Comparison of ENCODE assay signal across 21 cellular contexts in genomic region chr12:39199371-39199770, GRCh38.
DNase-seq lines count a peak whose midpoint lies in the region; ATAC-seq and TF ChIP-seq lines count a peak whose summit lies in the region.
"Had no signal": no experiment of that assay in that cellular context is flagged by ENCODE, and none has a peak within 500 bp of the region (broad histone marks: within the 10 kb centered on the region; RNA-seq: fewer than 3 reads in every experiment).

No MANE protein-coding gene starts in this region.

- peaks cover 6% of the 10 kb centered on the region; the same call in 1 of the 2 replicates for H3K4me1 ChIP-seq in GM23338 (ENCODE audit: insufficient read depth)
- H3K4me1 ChIP-seq in neuronal stem cell (ENCODE audit: control insufficient read depth in 2 of 2, insufficient read depth in 1 of 2, low read depth in 1 of 2, low read length in 2 of 2), result no peaks in the 10 kb centered on the region
- H3K4me1 ChIP-seq: neural progenitor cell, vagina had no signal

- H3K27me3 Mint-ChIP-seq in GM23338 (ENCODE audit: insufficient read depth, low read depth, poor library complexity), result no peaks in the 10 kb centered on the region
- H3K27me3 Mint-ChIP-seq: CD4-positive, CD25-positive, alpha-beta regulatory T cell had no signal

- H3K14ac ChIP-seq in neuronal stem cell (ENCODE audit: low read length), result no peak overlapping the region

- H2BK120ac ChIP-seq in neuronal stem cell (ENCODE audit: low read depth, low read length), result no peak overlapping the region

- H2AFZ ChIP-seq in GM23338 (peak overlapping the region; percentile 29; the same call in 1 of the 2 replicates), neuronal stem cell (ENCODE audit: low read length) (peak overlapping the region; percentile 70)
- H2AFZ ChIP-seq: neural progenitor cell had no signal

- no peak overlapping the region for H3K4ac ChIP-seq in neuronal stem cell (ENCODE audit: low read length)

- H3K4me3 Mint-ChIP-seq in GM23338, result no peak overlapping the region
- H3K4me3 Mint-ChIP-seq: CD4-positive, CD25-positive, alpha-beta regulatory T cell; neural progenitor cell had no signal

- no peaks in the 10 kb centered on the region; the same call in 2 of the 3 replicates for H3K36me3 Mint-ChIP-seq in GM23338 (ENCODE audit: low read depth)
- H3K36me3 Mint-ChIP-seq: CD4-positive, CD25-positive, alpha-beta regulatory T cell; neural progenitor cell had no signal

- no peak overlapping the region for H2BK12ac ChIP-seq in neuronal stem cell (ENCODE audit: low read length)

- ATAC-seq in GM23338 (no peak), SK-N-SH treated with all-trans-retinoic acid at 6 μM for 48 hours (no peak), GM21825 (IDR thresholded peaks at IDR 0.05; ENCODE audit: unreplicated experiment) (no peak)

- no peaks in the 10 kb centered on the region for H3K9me3 ChIP-seq in neuronal stem cell (replicated peaks in 1 of 2; ENCODE audit: control insufficient read depth in 2 of 2, insufficient read depth in 1 of 2, low read depth in 1 of 2, low read length in 2 of 2)
- H3K9me3 ChIP-seq: vagina had no signal

- no peak overlapping the region for H3K18ac ChIP-seq in neuronal stem cell (ENCODE audit: low read length)

- no CpG with 5 or more reads among the region's 4 CpGs for WGBS in neuronal stem cell (ENCODE audit: extremely low coverage in 2 of 2, insufficient read length in 2 of 2, insufficient replicate concordance in 1 of 2), 2 donors

- no peak overlapping the region for H2BK5ac ChIP-seq in neuronal stem cell (ENCODE audit: low read length)

- H3K9me3 Mint-ChIP-seq in GM23338, result peaks cover 10% of the 10 kb centered on the region

- no peak overlapping the region for H2AK5ac ChIP-seq in neuronal stem cell (ENCODE audit: low read depth, low read length)

- H4K91ac ChIP-seq in neuronal stem cell (ENCODE audit: low read depth, low read length, poor library complexity), result no peak overlapping the region

- H3K79me1 ChIP-seq in neuronal stem cell (ENCODE audit: low read depth, low read length), result no peaks in the 10 kb centered on the region

- H2BK15ac ChIP-seq in neuronal stem cell (ENCODE audit: low read length), result no peak overlapping the region

- no peaks in the 10 kb centered on the region for H3K79me2 ChIP-seq in GM23338 (replicated peaks; ENCODE audit: insufficient read depth)

- H3K4me2 ChIP-seq in GM23338 (no peak overlapping the region), neuronal stem cell (ENCODE audit: insufficient read depth, low read length, poor library complexity, severe bottlenecking) (no peak overlapping the region)
- H3K4me2 ChIP-seq: neural progenitor cell had no signal

- no peaks in the 10 kb centered on the region for H3F3A ChIP-seq in GM23338 (replicated peaks; ENCODE audit: low read depth)

- no peak overlapping the region for H3K27ac Mint-ChIP-seq in GM23338
- H3K27ac Mint-ChIP-seq: CD4-positive, CD25-positive, alpha-beta regulatory T cell; neural progenitor cell had no signal

- H3K4me3 ChIP-seq in GM23338, result no peak overlapping the region
- H3K4me3 ChIP-seq in epithelial cell of esophagus (ENCODE audit: low read length), result no peak overlapping the region
- H3K4me3 ChIP-seq in neuronal stem cell (ENCODE audit: low read length in 2 of 2), result no peak overlapping the region
- H3K4me3 ChIP-seq: neural progenitor cell, vagina had no signal

- DNase-seq in GM23338 (ENCODE audit: low spot score) (no peak), epithelial cell of esophagus (ENCODE audit: low read depth) (peak; percentile 24), neuronal stem cell (ENCODE audit: low spot score) (no peak), NCI-H526 (lab: John Stamatoyannopoulos, UW) (no peak), germinal center (ENCODE audit: low spot score) (no peak), midbrain (lab: John Stamatoyannopoulos, UW) (no peak)
- DNase-seq: activated gamma-delta T cell treated with Interleukin-2 at 50 U/mL for 16 hours; amygdala; CD4-positive, CD25-positive, alpha-beta regulatory T cell; DND-41; hypothalamus; kidney; NCI-H1930; NCI-H446; stimulated activated CD4-positive, alpha-beta T cell treated with anti-CD3 and anti-CD28 coated beads, Interleukin-12 subunit alpha, Interleukin-12 subunit beta, amount 100 ng/mL, for 4 hours; stimulated activated CD8-positive, alpha-beta memory T cell treated with anti-CD3 and anti-CD28 coated beads, Interleukin-4, amount 100 ng/mL, for 48 hours had no signal

- peaks cover 6% of the 10 kb centered on the region; the same call in 2 of the 3 replicates for H3K4me1 Mint-ChIP-seq in GM23338
- H3K4me1 Mint-ChIP-seq: CD4-positive, CD25-positive, alpha-beta regulatory T cell had no signal

- H3K36me3 ChIP-seq in GM23338 (ENCODE audit: insufficient read depth) (no peaks in the 10 kb centered on the region; the same call in 1 of the 2 replicates), neuronal stem cell (replicated peaks in 1 of 2; ENCODE audit: control insufficient read depth in 2 of 2, insufficient read depth in 2 of 2, low read length in 2 of 2) (no peaks in the 10 kb centered on the region)
- H3K36me3 ChIP-seq: neural progenitor cell, vagina had no signal

- no peak overlapping the region for H3K9ac ChIP-seq in neuronal stem cell (ENCODE audit: low read depth, low read length, poor library complexity)
- H3K9ac ChIP-seq: neural progenitor cell had no signal

- no peak for TF ChIP-seq CTCF in GM23338 (conservative IDR thresholded peaks at IDR 0.05; ENCODE audit: low read depth in 2 of 2)
- no peak for TF ChIP-seq CTCF in epithelial cell of esophagus (IDR thresholded peaks at IDR 0.05; ENCODE audit: insufficient read depth, low read depth, low read length, missing control alignments)

- no peak overlapping the region for H4K8ac ChIP-seq in neuronal stem cell (ENCODE audit: low read depth, low read length)

- H3K9me2 ChIP-seq in GM23338 (ENCODE audit: insufficient read depth), result no peaks in the 10 kb centered on the region; the same call in 1 of the 2 replicates

- no peaks in the 10 kb centered on the region for H4K20me1 ChIP-seq in GM23338 (replicated peaks; ENCODE audit: insufficient read depth)

- H3K27ac ChIP-seq in GM23338 (ENCODE audit: low read depth), result no peak overlapping the region
- H3K27ac ChIP-seq in neuronal stem cell (replicated peaks; ENCODE audit: low read length), result no peak overlapping the region
- H3K27ac ChIP-seq: neural progenitor cell, RWPE1, vagina had no signal

- H3K23ac ChIP-seq in neuronal stem cell (ENCODE audit: low read depth, low read length, poor library complexity), result no peak overlapping the region

- H3K27me3 ChIP-seq in GM23338 (ENCODE audit: insufficient read depth), result no peaks in the 10 kb centered on the region
- H3K27me3 ChIP-seq in neuronal stem cell (ENCODE audit: control insufficient read depth in 3 of 3, insufficient read depth in 3 of 3, low read depth in 1 of 3, low read length in 3 of 3), result no peaks in the 10 kb centered on the region
- H3K27me3 ChIP-seq: neural progenitor cell, vagina had no signal

TF ChIP-seq in GM23338, 12 proteins besides CTCF, POLR2A, EP300 and RAD21 (continues in another document):
- TF ChIP-seq ZNF331 (CRISPR knock-in tag; IDR thresholded peaks at IDR 0.05; ENCODE audit: low read depth), result no peak
- no peak for TF ChIP-seq STAT1 (IDR thresholded peaks at IDR 0.05; ENCODE audit: unreplicated experiment)

TF ChIP-seq in SK-N-SH treated with all-trans-retinoic acid at 6 μM for 48 hours, 23 proteins besides CTCF, POLR2A, EP300 and RAD21:
- 0 out of 2 replicates have a peak, but pooled peaks have one; percentile 23 for TF ChIP-seq TCF4 (CRISPR knock-in tag; IDR thresholded peaks at IDR 0.05; ENCODE audit: borderline replicate concordance)
- TF ChIP-seq, protein P1, sequence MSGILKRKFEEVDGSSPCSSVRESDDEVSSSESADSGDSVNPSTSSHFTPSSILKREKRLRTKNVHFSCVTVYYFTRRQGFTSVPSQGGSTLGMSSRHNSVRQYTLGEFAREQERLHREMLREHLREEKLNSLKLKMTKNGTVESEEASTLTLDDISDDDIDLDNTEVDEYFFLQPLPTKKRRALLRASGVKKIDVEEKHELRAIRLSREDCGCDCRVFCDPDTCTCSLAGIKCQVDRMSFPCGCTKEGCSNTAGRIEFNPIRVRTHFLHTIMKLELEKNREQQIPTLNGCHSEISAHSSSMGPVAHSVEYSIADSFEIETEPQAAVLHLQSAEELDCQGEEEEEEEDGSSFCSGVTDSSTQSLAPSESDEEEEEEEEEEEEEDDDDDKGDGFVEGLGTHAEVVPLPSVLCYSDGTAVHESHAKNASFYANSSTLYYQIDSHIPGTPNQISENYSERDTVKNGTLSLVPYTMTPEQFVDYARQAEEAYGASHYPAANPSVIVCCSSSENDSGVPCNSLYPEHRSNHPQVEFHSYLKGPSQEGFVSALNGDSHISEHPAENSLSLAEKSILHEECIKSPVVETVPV (CRISPR knock-in tag; IDR thresholded peaks at IDR 0.05), result no peak
